10 cellular contexts compared by ENCODE assay signal in genomic region chr17:32980230-32980629, GRCh38. TPM values are rescaled to one million over a fixed set of nuclear protein-coding genes. Genes with fewer than 3 reads are reported as not detected.
"Had no signal": no experiment of that assay in that cellular context is flagged by ENCODE, and none has a peak within 500 bp of the region (broad histone marks: within the 10 kb centered on the region; RNA-seq: fewer than 3 reads in every experiment).

No MANE protein-coding gene starts in this region.

- H3K4me2 ChIP-seq: KMS-11 had no signal

- DNase-seq: IMR-90, KBM-7, KG1 had no signal

- H3K9ac ChIP-seq: KMS-11 had no signal

- FAIRE-seq: HepG2, HTR-8/SVneo had no signal

- ATAC-seq: HepG2 had no signal

- H3K27ac ChIP-seq: HL-60, KMS-11 had no signal

RNA-seq across cellular contexts. Expression of gene SPACA3, which starts 11.4 kb away (rescaled TPM):
- total RNA-seq: HepG2, HT-29, HT1080, IMR-90 had no signal
- polyA plus RNA-seq: HepG2, IMR-90 had no signal

RNA-seq across cellular contexts. Expression of gene TMEM98, which starts 52.3 kb away (rescaled TPM):
- polyA plus RNA-seq: IgD-negative memory B cell had no signal
